ENCODE assay signal across 9 cellular contexts in the genomic region with DNA sequence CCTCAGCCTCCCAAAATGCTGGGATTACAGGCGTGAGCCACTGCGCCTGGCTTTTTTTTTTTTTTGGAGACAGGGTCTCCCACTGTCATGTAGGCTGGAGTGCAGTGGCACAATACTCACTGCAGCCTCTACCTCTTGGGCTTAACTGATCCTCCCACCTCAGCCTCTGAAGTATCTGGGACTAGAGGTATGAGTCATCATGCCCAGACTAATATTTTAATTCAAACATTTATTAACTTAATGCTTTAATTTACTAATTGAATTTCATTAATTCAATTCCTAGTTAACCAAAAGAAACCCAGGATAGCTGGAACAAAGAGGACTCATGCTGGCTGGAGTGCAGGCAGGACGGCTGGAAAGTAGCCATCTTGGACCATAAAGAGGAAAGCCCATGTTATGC.
"Had no signal": no experiment of that assay in that cellular context is flagged by ENCODE, and none has a peak within 500 bp of the region (broad histone marks: within the 10 kb centered on the region; RNA-seq: fewer than 3 reads in every experiment).

No MANE protein-coding gene starts in this region.

- H3K4me1 Mint-ChIP-seq: GM23338, H9 had no signal

- H3K4me2 ChIP-seq: GM23338, KMS-11 had no signal

- FAIRE-seq: H1, H54, HepG2 had no signal

- DNase-seq: H9, HCEC 1CT, KBM-7 had no signal

- H3K27ac ChIP-seq: HL-60, KMS-11 had no signal

- H2AFZ ChIP-seq: GM23338 had no signal

- H3K4me3 ChIP-seq: GM23338 had no signal

- H3K9me3 Mint-ChIP-seq: GM23338, H9 had no signal

- H3K9ac ChIP-seq: KMS-11 had no signal

- ATAC-seq: GM23338, HepG2 had no signal

- H3K27ac Mint-ChIP-seq: GM23338, H9 had no signal

- H3K4me3 Mint-ChIP-seq: GM23338, H9 had no signal
